In genomic region chr5:111641533-111642230, GRCh38 we compare ENCODE assay signal across 18 cellular contexts.
DNase-seq lines count a peak whose midpoint lies in the region; ATAC-seq and TF ChIP-seq lines count a peak whose summit lies in the region.
"Had no signal": no experiment of that assay in that cellular context is flagged by ENCODE, and none has a peak within 500 bp of the region (broad histone marks: within the 10 kb centered on the region; RNA-seq: fewer than 3 reads in every experiment).

No MANE protein-coding gene starts in this region.

- H3K4me3 ChIP-seq in HFF-Myc (replicated peaks; ENCODE audit: low read depth, low read length) (no peak overlapping the region), foreskin fibroblast (ENCODE audit: low read depth in 1 of 2, low read length in 2 of 2) (no peak overlapping the region)
- H3K4me3 ChIP-seq: left ventricle myocardium inferior, sigmoid colon had no signal

- H3K4me3 Mint-ChIP-seq in type B pancreatic cell, result no peak overlapping the region
- H3K4me3 Mint-ChIP-seq: naive thymus-derived CD8-positive, alpha-beta T cell; T-cell had no signal

- DNase-seq in HFF-Myc (ENCODE audit: extremely low read depth, low read depth) (peak; percentile 51), amniotic epithelial cell (ENCODE audit: low read depth) (peak; percentile 92), foreskin fibroblast (peak; percentile 58 to 83), stromal cell of bone marrow (ENCODE audit: low read depth) (peak; percentile 78), NCI-H524 (lab: John Stamatoyannopoulos, UW) (no peak), NCI-H187 (lab: John Stamatoyannopoulos, UW) (no peak), type B pancreatic cell (ENCODE audit: extremely low spot score, unreplicated experiment) (no peak)
- DNase-seq: activated CD4-positive, alpha-beta T cell treated with anti-CD3 and anti-CD28 coated beads for 1 hour; dermis blood vessel endothelial cell; glutamatergic neuron; left ventricle myocardium inferior; MV-4-11; naive thymus-derived CD8-positive, alpha-beta T cell; OCI-M1; sigmoid colon; substantia nigra; T-cell had no signal

- H3K4me1 Mint-ChIP-seq in type B pancreatic cell (ENCODE audit: unreplicated experiment), result no peaks in the 10 kb centered on the region
- H3K4me1 Mint-ChIP-seq: naive thymus-derived CD8-positive, alpha-beta T cell; T-cell had no signal

- no peak for TF ChIP-seq CTCF in HFF-Myc (IDR thresholded peaks at IDR 0.05; ENCODE audit: low read depth, low read length, missing control alignments)
- TF ChIP-seq CTCF in foreskin fibroblast (IDR thresholded peaks at IDR 0.05; ENCODE audit: low read depth, low read length), result no peak
- TF ChIP-seq CTCF in type B pancreatic cell (conservative IDR thresholded peaks at IDR 0.05), result no peak

- H3K9me3 Mint-ChIP-seq in type B pancreatic cell, result no peaks in the 10 kb centered on the region

- H3K36me3 Mint-ChIP-seq in type B pancreatic cell, result peaks cover 3% of the 10 kb centered on the region
- H3K36me3 Mint-ChIP-seq: T-cell had no signal

- H3K27ac Mint-ChIP-seq in type B pancreatic cell, result no peak overlapping the region
- H3K27ac Mint-ChIP-seq: naive thymus-derived CD8-positive, alpha-beta T cell; T-cell had no signal

- peaks cover 6% of the 10 kb centered on the region for H3K27me3 Mint-ChIP-seq in type B pancreatic cell

- no peak for ATAC-seq in HG03139 (IDR thresholded peaks at IDR 0.05; ENCODE audit: unreplicated experiment)
- ATAC-seq: naive thymus-derived CD8-positive, alpha-beta T cell; T-cell had no signal

Comparison
In these comparisons a context has a peak if more than half of its experiments do, and no peak if none do; other contexts are left out.
1. DNase-seq: peak in HFF-Myc (single experiment), amniotic epithelial cell (single experiment), foreskin fibroblast (2 of 2) and stromal cell of bone marrow (single experiment); none in NCI-H524 (0 of 2), NCI-H187 (0 of 2) and type B pancreatic cell (single experiment).